Comparison of ENCODE assay signal across 8 cellular contexts in the genomic region with DNA sequence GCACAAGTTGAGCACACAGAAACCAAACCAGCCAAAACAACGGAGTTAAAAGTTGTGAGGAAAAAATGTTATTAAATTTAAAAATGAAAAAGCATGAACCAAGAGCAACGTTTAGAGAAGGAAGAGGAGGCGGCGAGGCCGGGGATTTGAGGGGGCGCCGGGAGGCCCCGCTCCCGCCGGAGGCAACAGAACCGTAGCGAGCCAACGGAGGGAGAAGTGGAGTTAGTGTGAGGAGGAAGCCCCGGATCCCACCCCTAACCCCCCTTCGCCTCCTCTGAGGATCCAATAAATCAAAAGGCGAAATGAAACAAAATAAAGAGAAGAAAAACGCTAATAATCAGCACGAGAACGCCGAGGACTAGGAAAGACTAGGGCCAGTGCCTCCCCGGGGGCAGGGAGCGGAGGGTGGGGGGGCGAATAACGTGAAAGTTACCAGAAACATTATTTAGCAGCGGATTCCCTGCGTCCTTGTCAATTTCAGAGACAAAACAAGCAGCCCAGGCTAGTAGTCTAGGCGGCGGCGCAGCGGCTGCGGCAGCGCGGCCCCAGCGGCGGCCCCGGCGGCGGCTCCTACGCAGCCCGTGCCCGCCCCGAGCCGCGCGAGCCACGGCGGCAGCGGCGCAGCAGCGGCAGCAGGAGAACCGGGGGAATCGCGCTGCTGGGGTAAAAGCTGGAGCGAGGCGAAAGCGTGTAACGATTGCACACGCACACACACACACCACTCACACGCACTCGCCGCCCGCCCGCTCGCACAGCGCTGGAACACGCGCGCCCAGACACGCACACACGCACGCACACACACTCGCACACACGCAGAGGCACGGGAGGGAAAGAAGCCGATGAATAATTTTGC. TPM values are rescaled to one million over a fixed set of nuclear protein-coding genes. Genes with fewer than 3 reads are reported as not detected.
DNase-seq lines count a peak whose midpoint lies in the region; ATAC-seq and TF ChIP-seq lines count a peak whose summit lies in the region.

No MANE protein-coding gene starts in this region.

- H3K9me3 Mint-ChIP-seq in activated B cell treated with CpG ODN at 0.5 μM for 24 hours, result peaks cover 1% of the 10 kb centered on the region
- H3K9me3 Mint-ChIP-seq in neural crest cell, result no peaks in the 10 kb centered on the region

- DNase-seq in GM12864 (ENCODE audit: low read depth) (no peak), HL-60 (ENCODE audit: low read depth in 1 of 2, low spot score in 1 of 2) (peak in 1 of 2 experiments; percentile 20), activated B cell treated with CpG ODN at 0.5 μM for 24 hours (no peak), fibroblast of villous mesenchyme (ENCODE audit: low read depth) (peak; percentile 48), neural crest cell (ENCODE audit: low read depth, low spot score) (no peak)
- DNase-seq in central memory CD4-positive, alpha-beta T cell, result no peak

- ATAC-seq in activated B cell treated with CpG ODN at 0.5 μM for 24 hours (ENCODE audit: low read depth) (peak; percentile 56), GM18873 (IDR thresholded peaks at IDR 0.05; ENCODE audit: low FRiP score, unreplicated experiment) (no peak)

- no peak for TF ChIP-seq CTCF in GM12864 (IDR thresholded peaks at IDR 0.05; ENCODE audit: low read depth, low read length, missing control alignments)
- TF ChIP-seq CTCF in HL-60 (IDR thresholded peaks at IDR 0.05; ENCODE audit: insufficient read depth, low read length), result no peak
- TF ChIP-seq CTCF in activated B cell treated with CpG ODN at 0.5 μM for 24 hours (IDR thresholded peaks at IDR 0.05), result no peak
- TF ChIP-seq CTCF in fibroblast of villous mesenchyme (IDR thresholded peaks at IDR 0.05; ENCODE audit: insufficient read depth, low read depth, low read length), result no peak
- no peak for TF ChIP-seq CTCF in neural crest cell (conservative IDR thresholded peaks at IDR 0.05)

- intact Hi-C loops in activated B cell treated with CpG ODN at 0.5 μM for 24 hours (cut with micrococcal nuclease), result loop anchor here (5.0 kb wide), 1 partner anchor 1154 kb away; the partner anchor contains the start of gene SPRED1

- H3K36me3 Mint-ChIP-seq in activated B cell treated with CpG ODN at 0.5 μM for 24 hours (ENCODE audit: low read depth) (peaks cover 9% of the 10 kb centered on the region), neural crest cell (ENCODE audit: low read depth) (peaks cover 14% of the 10 kb centered on the region)

- H2AFZ ChIP-seq in ACC112 (ENCODE audit: low read length, unreplicated experiment), result peak overlapping the region; percentile 96

- CTCF ChIA-PET in activated B cell treated with CpG ODN at 0.5 μM for 24 hours (lab: Charles Lee), result no interaction called here

- H3K4me1 Mint-ChIP-seq in activated B cell treated with CpG ODN at 0.5 μM for 24 hours (peaks cover 43% of the 10 kb centered on the region), neural crest cell (peaks cover 61% of the 10 kb centered on the region)

- peaks cover 6% of the 10 kb centered on the region for H3K36me3 ChIP-seq in ACC112 (ENCODE audit: insufficient read depth, low read length)

- peaks cover 45% of the 10 kb centered on the region for H3K79me2 ChIP-seq in ACC112 (ENCODE audit: control insufficient read depth, insufficient read depth, low read length, unreplicated experiment)

- H3K27me3 ChIP-seq in ACC112 (ENCODE audit: insufficient read depth, low read length) (no peaks in the 10 kb centered on the region), HL-60 (ENCODE audit: insufficient read depth, poor library complexity, severe bottlenecking) (peaks cover 36% of the 10 kb centered on the region)

- POLR2A ChIA-PET in activated B cell treated with CpG ODN at 0.5 μM for 24 hours (lab: Charles Lee), result no interaction called here

- H3K4me1 ChIP-seq in ACC112 (ENCODE audit: control insufficient read depth, insufficient read depth, low read length, unreplicated experiment), result peaks cover 11% of the 10 kb centered on the region

- H3K27ac Mint-ChIP-seq in activated B cell treated with CpG ODN at 0.5 μM for 24 hours, result no peak overlapping the region
- peak overlapping the region; percentile 98 for H3K27ac Mint-ChIP-seq in neural crest cell (ENCODE audit: unreplicated experiment)

- peak overlapping the region; percentile 94 for H3K4me3 Mint-ChIP-seq in activated B cell treated with CpG ODN at 0.5 μM for 24 hours
- peak overlapping the region; percentile 99 for H3K4me3 Mint-ChIP-seq in neural crest cell

- H3K27ac ChIP-seq in ACC112 (ENCODE audit: low read depth, low read length) (peak overlapping the region; percentile 92), HL-60 (replicated peaks) (no peak overlapping the region; the same call in 1 of the 2 replicates)

- H3K27me3 Mint-ChIP-seq in activated B cell treated with CpG ODN at 0.5 μM for 24 hours (peaks cover 68% of the 10 kb centered on the region), neural crest cell (ENCODE audit: low read depth) (peaks cover 92% of the 10 kb centered on the region)

- peak overlapping the region; percentile 98 for H3K4me3 ChIP-seq in ACC112 (ENCODE audit: low read depth, low read length)
- H3K4me3 ChIP-seq in GM12864 (ENCODE audit: low read depth, low read length), result peak overlapping the region; percentile 59
- peak overlapping the region; percentile 68 for H3K4me3 ChIP-seq in HL-60 (replicated peaks; ENCODE audit: insufficient read depth, low read length)
- peak overlapping the region; percentile 95 for H3K4me3 ChIP-seq in fibroblast of villous mesenchyme (ENCODE audit: low read depth, low read length)

RNA-seq across cellular contexts. Expression of gene MEIS2, which starts 1.7 kb away (rescaled TPM):
- total RNA-seq in activated B cell treated with CpG ODN at 0.5 μM for 24 hours (0.24 TPM in 1 of 2 replicates, not detected in the other), fibroblast of villous mesenchyme (40.9 and 73.0 TPM in 2 replicates), neural crest cell (58.5 and 59.5 TPM in 2 replicates)

Comparison
In these comparisons a context has a peak if more than half of its experiments do, and no peak if none do; other contexts are left out.
1. RNA of gene MEIS2, which starts 1.7 kb away (total RNA-seq): 40.9 to 73.0 TPM in fibroblast of villous mesenchyme and 58.5 to 59.5 TPM in neural crest cell; 0.24 TPM in activated B cell treated with CpG ODN at 0.5 μM for 24 hours; every median in the first group is over 10 times any median in the second.
2. Peak in every context shown above with its lines, with median percentiles within 50 percentile points of each other: H3K4me3 ChIP-seq.